Comparison of ENCODE assay signal across 1 cellular context in the genomic region with DNA sequence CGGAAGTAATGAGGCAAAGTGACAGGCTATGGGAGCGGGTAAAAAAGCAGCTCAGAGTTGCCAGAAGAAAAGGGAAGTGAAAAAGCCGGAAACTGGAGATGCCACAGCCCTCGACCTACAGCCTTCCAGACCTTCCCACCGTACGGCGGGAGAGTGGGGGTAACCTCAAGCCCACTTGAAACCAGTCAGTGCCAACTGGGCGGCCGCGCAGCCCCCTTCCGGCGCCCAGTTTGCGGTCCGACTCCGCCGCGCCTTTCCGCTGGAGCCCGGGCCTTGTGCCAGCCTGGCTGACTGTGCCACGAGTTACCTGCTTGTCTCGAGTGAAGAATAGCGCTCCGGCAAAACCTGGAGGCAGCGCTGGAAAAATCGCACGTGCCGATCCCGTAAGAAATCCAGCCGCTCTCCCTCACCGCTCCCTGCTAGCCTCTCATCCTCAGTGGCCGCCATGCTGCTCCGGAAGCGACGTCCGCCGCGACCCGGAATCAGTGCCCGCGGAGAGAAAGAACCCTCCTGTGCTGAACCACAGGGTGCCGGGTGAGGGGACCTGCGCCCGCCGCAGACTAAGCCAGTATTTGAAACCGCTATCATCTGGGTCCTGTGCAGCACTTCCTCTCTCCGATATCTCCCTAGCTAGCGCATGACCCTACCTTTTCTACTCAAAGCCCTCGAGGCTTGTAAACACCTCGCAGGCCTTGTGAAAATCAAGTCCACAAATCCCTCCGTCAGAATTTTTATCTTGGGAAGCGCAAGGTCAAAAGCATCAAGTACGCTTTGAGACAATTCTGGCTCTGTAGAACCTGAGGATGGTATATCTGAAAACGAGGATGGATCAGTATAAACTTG.
TF ChIP-seq lines count a peak whose summit lies in the region.

A gene (minus strand): TSS at position 473 of the 843 bp plus-strand sequence. CDS start 26 bp downstream, at position 447.

TF ChIP-seq in HepG2, 621 proteins besides CTCF, POLR2A, EP300 and RAD21 (continued from another document and continues in another):
- TF ChIP-seq TCF12 (IDR thresholded peaks at IDR 0.05) (no peak), TCF12 (CRISPR knock-in tag; IDR thresholded peaks at IDR 0.05) (no peak), GLI4 (CRISPR knock-in tag; IDR thresholded peaks at IDR 0.05; ENCODE audit: borderline replicate concordance) (no peak), KDM5B (CRISPR knock-in tag; IDR thresholded peaks at IDR 0.05; ENCODE audit: borderline replicate concordance) (peak; percentile 72; the same call in 1 of the 2 replicates), NFYC (CRISPR knock-in tag; IDR thresholded peaks at IDR 0.05) (0 out of 2 replicates have a peak, but pooled peaks have one; percentile 13), MAFK (conservative IDR thresholded peaks at IDR 0.05 in 1 of 2, IDR thresholded peaks at IDR 0.05 in 1 of 2; ENCODE audit: low read length in 2 of 2) (no peak), ZZZ3 (CRISPR knock-in tag; IDR thresholded peaks at IDR 0.05; ENCODE audit: borderline replicate concordance) (no peak), ZNF44 (CRISPR knock-in tag; IDR thresholded peaks at IDR 0.05) (peak; percentile 35; the same call in 1 of the 2 replicates), BRD4 (CRISPR knock-in tag; IDR thresholded peaks at IDR 0.05) (peak; percentile 95), KLF13 (CRISPR knock-in tag; IDR thresholded peaks at IDR 0.05) (no peak), SIX1 (CRISPR knock-in tag; IDR thresholded peaks at IDR 0.05; ENCODE audit: borderline replicate concordance) (no peak), PHF8 (CRISPR knock-in tag; IDR thresholded peaks at IDR 0.05) (peak; percentile 89), NFE2L2 (IDR thresholded peaks at IDR 0.05; ENCODE audit: low read length) (no peak), ZNF460 (CRISPR knock-in tag; IDR thresholded peaks at IDR 0.05; ENCODE audit: borderline replicate concordance) (no peak), KAT7 (CRISPR knock-in tag; IDR thresholded peaks at IDR 0.05; ENCODE audit: borderline replicate concordance) (peak; percentile 94; the same call in 1 of the 2 replicates), ZNF841 (CRISPR knock-in tag; IDR thresholded peaks at IDR 0.05; ENCODE audit: borderline replicate concordance) (no peak), GATAD1 (CRISPR knock-in tag; IDR thresholded peaks at IDR 0.05) (peak; percentile 95), TCF7L2 (IDR thresholded peaks at IDR 0.05; ENCODE audit: low read depth, low read length) (no peak)
- TF ChIP-seq, protein P1, sequence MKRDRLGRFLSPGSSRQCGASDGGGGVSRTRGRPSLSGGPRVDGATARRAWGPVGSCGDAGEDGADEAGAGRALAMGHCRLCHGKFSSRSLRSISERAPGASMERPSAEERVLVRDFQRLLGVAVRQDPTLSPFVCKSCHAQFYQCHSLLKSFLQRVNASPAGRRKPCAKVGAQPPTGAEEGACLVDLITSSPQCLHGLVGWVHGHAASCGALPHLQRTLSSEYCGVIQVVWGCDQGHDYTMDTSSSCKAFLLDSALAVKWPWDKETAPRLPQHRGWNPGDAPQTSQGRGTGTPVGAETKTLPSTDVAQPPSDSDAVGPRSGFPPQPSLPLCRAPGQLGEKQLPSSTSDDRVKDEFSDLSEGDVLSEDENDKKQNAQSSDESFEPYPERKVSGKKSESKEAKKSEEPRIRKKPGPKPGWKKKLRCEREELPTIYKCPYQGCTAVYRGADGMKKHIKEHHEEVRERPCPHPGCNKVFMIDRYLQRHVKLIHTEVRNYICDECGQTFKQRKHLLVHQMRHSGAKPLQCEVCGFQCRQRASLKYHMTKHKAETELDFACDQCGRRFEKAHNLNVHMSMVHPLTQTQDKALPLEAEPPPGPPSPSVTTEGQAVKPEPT (CRISPR knock-in tag; IDR thresholded peaks at IDR 0.05; ENCODE audit: low read depth), result no peak
- TF ChIP-seq, protein P2, sequence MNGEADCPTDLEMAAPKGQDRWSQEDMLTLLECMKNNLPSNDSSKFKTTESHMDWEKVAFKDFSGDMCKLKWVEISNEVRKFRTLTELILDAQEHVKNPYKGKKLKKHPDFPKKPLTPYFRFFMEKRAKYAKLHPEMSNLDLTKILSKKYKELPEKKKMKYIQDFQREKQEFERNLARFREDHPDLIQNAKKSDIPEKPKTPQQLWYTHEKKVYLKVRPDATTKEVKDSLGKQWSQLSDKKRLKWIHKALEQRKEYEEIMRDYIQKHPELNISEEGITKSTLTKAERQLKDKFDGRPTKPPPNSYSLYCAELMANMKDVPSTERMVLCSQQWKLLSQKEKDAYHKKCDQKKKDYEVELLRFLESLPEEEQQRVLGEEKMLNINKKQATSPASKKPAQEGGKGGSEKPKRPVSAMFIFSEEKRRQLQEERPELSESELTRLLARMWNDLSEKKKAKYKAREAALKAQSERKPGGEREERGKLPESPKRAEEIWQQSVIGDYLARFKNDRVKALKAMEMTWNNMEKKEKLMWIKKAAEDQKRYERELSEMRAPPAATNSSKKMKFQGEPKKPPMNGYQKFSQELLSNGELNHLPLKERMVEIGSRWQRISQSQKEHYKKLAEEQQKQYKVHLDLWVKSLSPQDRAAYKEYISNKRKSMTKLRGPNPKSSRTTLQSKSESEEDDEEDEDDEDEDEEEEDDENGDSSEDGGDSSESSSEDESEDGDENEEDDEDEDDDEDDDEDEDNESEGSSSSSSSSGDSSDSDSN (CRISPR knock-in tag; IDR thresholded peaks at IDR 0.05), result peak; percentile 88
- TF ChIP-seq, protein P3, sequence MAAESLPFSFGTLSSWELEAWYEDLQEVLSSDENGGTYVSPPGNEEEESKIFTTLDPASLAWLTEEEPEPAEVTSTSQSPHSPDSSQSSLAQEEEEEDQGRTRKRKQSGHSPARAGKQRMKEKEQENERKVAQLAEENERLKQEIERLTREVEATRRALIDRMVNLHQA (CRISPR knock-in tag; IDR thresholded peaks at IDR 0.05), result no peak
- TF ChIP-seq, protein P4, sequence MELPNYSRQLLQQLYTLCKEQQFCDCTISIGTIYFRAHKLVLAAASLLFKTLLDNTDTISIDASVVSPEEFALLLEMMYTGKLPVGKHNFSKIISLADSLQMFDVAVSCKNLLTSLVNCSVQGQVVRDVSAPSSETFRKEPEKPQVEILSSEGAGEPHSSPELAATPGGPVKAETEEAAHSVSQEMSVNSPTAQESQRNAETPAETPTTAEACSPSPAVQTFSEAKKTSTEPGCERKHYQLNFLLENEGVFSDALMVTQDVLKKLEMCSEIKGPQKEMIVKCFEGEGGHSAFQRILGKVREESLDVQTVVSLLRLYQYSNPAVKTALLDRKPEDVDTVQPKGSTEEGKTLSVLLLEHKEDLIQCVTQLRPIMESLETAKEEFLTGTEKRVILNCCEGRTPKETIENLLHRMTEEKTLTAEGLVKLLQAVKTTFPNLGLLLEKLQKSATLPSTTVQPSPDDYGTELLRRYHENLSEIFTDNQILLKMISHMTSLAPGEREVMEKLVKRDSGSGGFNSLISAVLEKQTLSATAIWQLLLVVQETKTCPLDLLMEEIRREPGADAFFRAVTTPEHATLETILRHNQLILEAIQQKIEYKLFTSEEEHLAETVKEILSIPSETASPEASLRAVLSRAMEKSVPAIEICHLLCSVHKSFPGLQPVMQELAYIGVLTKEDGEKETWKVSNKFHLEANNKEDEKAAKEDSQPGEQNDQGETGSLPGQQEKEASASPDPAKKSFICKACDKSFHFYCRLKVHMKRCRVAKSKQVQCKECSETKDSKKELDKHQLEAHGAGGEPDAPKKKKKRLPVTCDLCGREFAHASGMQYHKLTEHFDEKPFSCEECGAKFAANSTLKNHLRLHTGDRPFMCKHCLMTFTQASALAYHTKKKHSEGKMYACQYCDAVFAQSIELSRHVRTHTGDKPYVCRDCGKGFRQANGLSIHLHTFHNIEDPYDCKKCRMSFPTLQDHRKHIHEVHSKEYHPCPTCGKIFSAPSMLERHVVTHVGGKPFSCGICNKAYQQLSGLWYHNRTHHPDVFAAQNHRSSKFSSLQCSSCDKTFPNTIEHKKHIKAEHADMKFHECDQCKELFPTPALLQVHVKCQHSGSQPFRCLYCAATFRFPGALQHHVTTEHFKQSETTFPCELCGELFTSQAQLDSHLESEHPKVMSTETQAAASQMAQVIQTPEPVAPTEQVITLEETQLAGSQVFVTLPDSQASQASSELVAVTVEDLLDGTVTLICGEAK (IDR thresholded peaks at IDR 0.05), result peak; percentile 75
- TF ChIP-seq, protein P4 (CRISPR knock-in tag; IDR thresholded peaks at IDR 0.05), result peak; percentile 78
- TF ChIP-seq, protein P5, sequence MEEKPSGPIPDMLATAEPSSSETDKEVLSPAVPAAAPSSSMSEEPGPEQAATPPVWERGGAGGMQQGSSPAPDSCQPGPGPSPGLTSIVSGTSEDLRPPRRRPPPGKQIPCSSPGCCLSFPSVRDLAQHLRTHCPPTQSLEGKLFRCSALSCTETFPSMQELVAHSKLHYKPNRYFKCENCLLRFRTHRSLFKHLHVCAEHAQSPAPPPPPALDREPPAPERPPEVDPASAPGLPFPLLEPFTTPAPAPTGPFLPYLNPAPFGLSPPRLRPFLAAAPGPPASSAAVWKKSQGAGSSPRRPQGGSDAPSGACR (CRISPR knock-in tag; IDR thresholded peaks at IDR 0.05), result no peak
- TF ChIP-seq, protein P6, sequence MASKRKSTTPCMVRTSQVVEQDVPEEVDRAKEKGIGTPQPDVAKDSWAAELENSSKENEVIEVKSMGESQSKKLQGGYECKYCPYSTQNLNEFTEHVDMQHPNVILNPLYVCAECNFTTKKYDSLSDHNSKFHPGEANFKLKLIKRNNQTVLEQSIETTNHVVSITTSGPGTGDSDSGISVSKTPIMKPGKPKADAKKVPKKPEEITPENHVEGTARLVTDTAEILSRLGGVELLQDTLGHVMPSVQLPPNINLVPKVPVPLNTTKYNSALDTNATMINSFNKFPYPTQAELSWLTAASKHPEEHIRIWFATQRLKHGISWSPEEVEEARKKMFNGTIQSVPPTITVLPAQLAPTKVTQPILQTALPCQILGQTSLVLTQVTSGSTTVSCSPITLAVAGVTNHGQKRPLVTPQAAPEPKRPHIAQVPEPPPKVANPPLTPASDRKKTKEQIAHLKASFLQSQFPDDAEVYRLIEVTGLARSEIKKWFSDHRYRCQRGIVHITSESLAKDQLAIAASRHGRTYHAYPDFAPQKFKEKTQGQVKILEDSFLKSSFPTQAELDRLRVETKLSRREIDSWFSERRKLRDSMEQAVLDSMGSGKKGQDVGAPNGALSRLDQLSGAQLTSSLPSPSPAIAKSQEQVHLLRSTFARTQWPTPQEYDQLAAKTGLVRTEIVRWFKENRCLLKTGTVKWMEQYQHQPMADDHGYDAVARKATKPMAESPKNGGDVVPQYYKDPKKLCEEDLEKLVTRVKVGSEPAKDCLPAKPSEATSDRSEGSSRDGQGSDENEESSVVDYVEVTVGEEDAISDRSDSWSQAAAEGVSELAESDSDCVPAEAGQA (IDR thresholded peaks at IDR 0.05; ENCODE audit: low read depth), result peak; percentile 82
- TF ChIP-seq, protein P6 (CRISPR knock-in tag; IDR thresholded peaks at IDR 0.05; ENCODE audit: borderline replicate concordance), result no peak; the same call in 1 of the 2 replicates
